In genomic region chr22:23781065-23781464, GRCh38 we compare ENCODE assay signal across 14 cellular contexts. TPM values are rescaled to one million over a fixed set of nuclear protein-coding genes. Genes with fewer than 3 reads are reported as not detected.
A peak's percentile ranks its signal among the peaks of the same experiment; 100 is the strongest.
DNase-seq lines count a peak whose midpoint lies in the region; ATAC-seq, FAIRE-seq and TF ChIP-seq lines count a peak whose summit lies in the region.
"Had no signal": no experiment of that assay in that cellular context is flagged by ENCODE, and none has a peak within 500 bp of the region (broad histone marks: within the 10 kb centered on the region; RNA-seq: fewer than 3 reads in every experiment).

No MANE protein-coding gene starts in this region.

- no peak for FAIRE-seq in astrocyte (lab: Jason Lieb, UNC)
- FAIRE-seq: H54 had no signal

- no peak overlapping the region for H3K4me2 ChIP-seq in astrocyte (ENCODE audit: low read length)

- peak overlapping the region; percentile 19 for H2AFZ ChIP-seq in astrocyte (ENCODE audit: low read depth, low read length)

- no peaks in the 10 kb centered on the region for H3K27me3 ChIP-seq in Caco-2 (replicated peaks; ENCODE audit: control insufficient read depth, insufficient read depth, low read length)
- no peaks in the 10 kb centered on the region for H3K27me3 ChIP-seq in astrocyte (ENCODE audit: insufficient read depth, low read length)

- H3K27me3 Mint-ChIP-seq in Caco-2 (ENCODE audit: insufficient read depth, unreplicated experiment): no peaks in the 10 kb centered on the region
- H3K27me3 Mint-ChIP-seq in astrocyte (ENCODE audit: low read depth, unreplicated experiment): peaks cover 12% of the 10 kb centered on the region
- no peaks in the 10 kb centered on the region for H3K27me3 Mint-ChIP-seq in neural crest cell (ENCODE audit: low read depth)

- no TSS peak for BruUV-seq in Caco-2 (replicated peaks; lab: Mats Ljungman, UMichigan)

- no peaks in the 10 kb centered on the region for H3K79me2 ChIP-seq in astrocyte (ENCODE audit: insufficient read depth, low read length)

- H3K36me3 Mint-ChIP-seq in Caco-2 (ENCODE audit: insufficient read depth, unreplicated experiment) (peaks cover 5% of the 10 kb centered on the region), astrocyte (ENCODE audit: low read depth, unreplicated experiment) (peaks cover 9% of the 10 kb centered on the region), neural crest cell (ENCODE audit: low read depth) (no peaks in the 10 kb centered on the region)

- H3K9me3 ChIP-seq in Caco-2 (no peaks in the 10 kb centered on the region), astrocyte (ENCODE audit: insufficient read depth, low read depth, low read length) (no peaks in the 10 kb centered on the region)

- no peaks in the 10 kb centered on the region for H3K36me3 ChIP-seq in Caco-2 (ENCODE audit: control insufficient read depth, insufficient read depth, low read length)
- H3K36me3 ChIP-seq in astrocyte (ENCODE audit: insufficient read depth, low read length): no peaks in the 10 kb centered on the region

- peak overlapping the region; percentile 63 for H3K27ac Mint-ChIP-seq in Caco-2 (ENCODE audit: unreplicated experiment)
- no peak overlapping the region for H3K27ac Mint-ChIP-seq in astrocyte (ENCODE audit: unreplicated experiment)
- H3K27ac Mint-ChIP-seq in neural crest cell (ENCODE audit: unreplicated experiment): no peak overlapping the region

- H3K9me3 Mint-ChIP-seq in Caco-2 (ENCODE audit: unreplicated experiment) (no peaks in the 10 kb centered on the region), astrocyte (ENCODE audit: unreplicated experiment) (no peaks in the 10 kb centered on the region), neural crest cell (no peaks in the 10 kb centered on the region)

- no peak overlapping the region for H3K27ac ChIP-seq in astrocyte (ENCODE audit: low read depth, low read length)
- H3K27ac ChIP-seq: SK-N-MC had no signal

- no peak for ATAC-seq in GM19467 (IDR thresholded peaks at IDR 0.05; ENCODE audit: unreplicated experiment)
- ATAC-seq: activated CD4-positive, CD25-positive, alpha-beta regulatory T cell treated with anti-CD3 and anti-CD28 coated beads, Interleukin-2, amount 50 U/mL, for 24 hours; left cardiac atrium had no signal

- TF ChIP-seq CTCF in Caco-2 (IDR thresholded peaks at IDR 0.05; ENCODE audit: insufficient read depth in 1 of 2, low read depth in 1 of 2, low read length in 1 of 2, severe bottlenecking in 1 of 2, unreplicated experiment in 1 of 2): no peak
- no peak for TF ChIP-seq CTCF in astrocyte (IDR thresholded peaks at IDR 0.05; ENCODE audit: insufficient read depth, low read depth, low read length)
- TF ChIP-seq CTCF in neural crest cell (conservative IDR thresholded peaks at IDR 0.05): no peak

- H3K4me3 ChIP-seq in Caco-2 (ENCODE audit: low read depth, low read length) (no peak overlapping the region), astrocyte (ENCODE audit: insufficient read depth, low read depth, low read length) (no peak overlapping the region)
- H3K4me3 ChIP-seq: SK-N-MC had no signal

- H3K4me3 Mint-ChIP-seq in Caco-2 (ENCODE audit: unreplicated experiment): no peak overlapping the region
- no peak overlapping the region for H3K4me3 Mint-ChIP-seq in astrocyte (ENCODE audit: unreplicated experiment)
- H3K4me3 Mint-ChIP-seq in neural crest cell: peak overlapping the region; percentile 62

- DNase-seq in Caco-2 (no peak), astrocyte (ENCODE audit: low read depth) (no peak), neural crest cell (ENCODE audit: low read depth, low spot score) (no peak), T-helper 1 cell (no peak), NCI-H748 (lab: John Stamatoyannopoulos, UW; ENCODE audit: unreplicated experiment) (no peak)
- DNase-seq: activated T-cell treated with anti-CD3 and anti-CD28 coated beads, Interleukin-2, amount 50 U/mL, for 1 hour; amniotic stem cell; left cardiac atrium; NCI-H146; NCI-H526 treated with DMSO at 0.1 percent for 48 hours had no signal

- CTCF ChIA-PET in Caco-2 (lab: Charles Lee): no interaction called here

- no peaks in the 10 kb centered on the region for H4K20me1 ChIP-seq in astrocyte (ENCODE audit: insufficient read depth, low read length)

- H3K4me1 ChIP-seq in Caco-2 (peaks cover 18% of the 10 kb centered on the region), astrocyte (ENCODE audit: insufficient read depth, low read length) (peaks cover 18% of the 10 kb centered on the region)

- H3K4me1 Mint-ChIP-seq in Caco-2 (ENCODE audit: low read depth, unreplicated experiment): peaks cover 8% of the 10 kb centered on the region
- H3K4me1 Mint-ChIP-seq in astrocyte (ENCODE audit: low read depth, unreplicated experiment): peaks cover 12% of the 10 kb centered on the region
- peaks cover 9% of the 10 kb centered on the region for H3K4me1 Mint-ChIP-seq in neural crest cell

- no peak overlapping the region for H3K9ac ChIP-seq in astrocyte (ENCODE audit: low read length)

- POLR2A ChIA-PET in Caco-2 (lab: Charles Lee): no interaction called here

- intact Hi-C loops in Caco-2 (cut with micrococcal nuclease; ENCODE audit: unreplicated experiment): no loop called here

RNA-seq across cellular contexts. Expression of gene SMARCB1, which starts 5.7 kb away (rescaled TPM):
- 154 and 157 TPM in 2 replicates for total RNA-seq in Caco-2 (2022)
- 91.3 and 115 TPM in 2 replicates for total RNA-seq in astrocyte
- total RNA-seq in neural crest cell: 222 and 244 TPM in 2 replicates

RNA-seq across cellular contexts. Expression of gene MMP11, which starts 8.4 kb away (rescaled TPM):
- total RNA-seq in Caco-2 (2022) (11.3 and 11.6 TPM in 2 replicates), astrocyte (12.2 and 23.7 TPM in 2 replicates), neural crest cell (10.8 and 11.2 TPM in 2 replicates)

RNA-seq across cellular contexts. Expression of gene CHCHD10, which starts 13.3 kb away (rescaled TPM):
- total RNA-seq in Caco-2 (2022) (178 and 189 TPM in 2 replicates), astrocyte (60.9 and 70.5 TPM in 2 replicates), neural crest cell (35.8 and 38.8 TPM in 2 replicates)

RNA-seq across cellular contexts. Expression of gene C22orf15, which starts 18.3 kb away (rescaled TPM):
- total RNA-seq in Caco-2 (2022) (not detected in 2 replicates), astrocyte (0.38 and 0.39 TPM in 2 replicates), neural crest cell (0.41 and 0.79 TPM in 2 replicates)
- total RNA-seq: left cardiac atrium had no signal

RNA-seq across cellular contexts. Expression of gene VPREB3, which starts 26.8 kb away (rescaled TPM):
- total RNA-seq in Caco-2 (2022): not detected in 2 replicates
- 0.50 TPM in 1 of 2 replicates, not detected in the other for total RNA-seq in astrocyte
- total RNA-seq in neural crest cell: not detected in 2 replicates
